In the genomic region with DNA sequence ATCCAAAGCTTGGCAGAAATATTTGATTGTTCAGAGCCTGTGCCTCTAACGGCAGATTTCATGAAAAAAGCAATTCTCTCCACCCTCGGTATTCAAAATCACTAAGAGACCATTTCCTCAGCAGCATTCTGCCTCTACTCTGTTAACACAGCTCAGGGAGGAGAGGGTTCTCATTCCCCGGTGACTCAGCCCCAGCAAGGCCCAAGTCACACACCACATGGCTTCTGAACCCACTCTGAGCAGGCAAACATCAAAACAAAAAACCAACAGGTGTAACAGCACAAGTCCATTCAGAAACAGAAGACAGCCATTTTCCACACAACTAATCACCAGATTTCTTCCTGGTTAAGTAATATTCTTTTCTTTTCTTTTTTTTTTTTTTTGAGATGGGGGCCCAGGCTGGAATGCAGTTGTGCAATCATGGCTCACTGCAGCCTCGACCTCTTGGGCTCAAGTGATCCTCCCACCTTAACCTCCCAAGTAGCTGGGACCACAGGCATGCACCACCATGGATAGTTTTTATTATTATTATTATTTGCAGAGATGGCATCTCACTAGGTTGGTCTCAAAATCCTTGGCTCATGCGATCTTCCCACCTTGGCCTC, we compare ENCODE assay signal across 10 cellular contexts. TPM values are rescaled to one million over a fixed set of nuclear protein-coding genes. Genes with fewer than 3 reads are reported as not detected.
A peak's percentile ranks its signal among the peaks of the same experiment; 100 is the strongest.
DNase-seq lines count a peak whose midpoint lies in the region; ATAC-seq and TF ChIP-seq lines count a peak whose summit lies in the region.
"Had no signal": no experiment of that assay in that cellular context is flagged by ENCODE, and none has a peak within 500 bp of the region (broad histone marks: within the 10 kb centered on the region; RNA-seq: fewer than 3 reads in every experiment).

No MANE protein-coding gene starts in this region.

- peak overlapping the region in 3 of 4 donors; percentile 0 to 59 (median 48) for H3K27ac ChIP-seq in Peyer's patch
- H3K27ac ChIP-seq: A549 had no signal

- H3K4me1 Mint-ChIP-seq in central memory CD8-positive, alpha-beta T cell = peaks cover 79% of the 10 kb centered on the region

- DNase-seq in NCI-H2171 treated with DMSO at 0.1 percent for 48 hours (lab: John Stamatoyannopoulos, UW) (peak; percentile 6), NCI-H2171 (lab: John Stamatoyannopoulos, UW) (no peak), Peyer's patch (no peak), NCI-H2029 treated with DMSO at 0.1 percent for 48 hours (lab: John Stamatoyannopoulos, UW) (no peak)
- no peak for DNase-seq in central memory CD8-positive, alpha-beta T cell (ENCODE audit: low spot score in 2 of 2)
- DNase-seq in stimulated activated CD4-positive, alpha-beta T cell treated with anti-CD3 and anti-CD28 coated beads, Interleukin-4, amount 100 ng/mL, for 1 hour = peak; percentile 28
- DNase-seq: MM.1S had no signal

- H3K27me3 Mint-ChIP-seq in central memory CD8-positive, alpha-beta T cell = no peaks in the 10 kb centered on the region

- peak overlapping the region; percentile 94 for H3K27ac Mint-ChIP-seq in central memory CD8-positive, alpha-beta T cell (ENCODE audit: low read depth)

- no peaks in the 10 kb centered on the region for H3K36me3 ChIP-seq in Peyer's patch

- H3K9me3 Mint-ChIP-seq in central memory CD8-positive, alpha-beta T cell = no peaks in the 10 kb centered on the region

- H3K4me3 ChIP-seq in Peyer's patch = no peak overlapping the region
- H3K4me3 ChIP-seq: A549 had no signal

- no peak for ATAC-seq in central memory CD8-positive, alpha-beta T cell (replicated peaks; ENCODE audit: extremely low read depth, poor library complexity, severe bottlenecking)
- ATAC-seq in GM18520 (IDR thresholded peaks at IDR 0.05; ENCODE audit: unreplicated experiment) (no peak), GM21825 (IDR thresholded peaks at IDR 0.05; ENCODE audit: unreplicated experiment) (no peak)

- no peak for TF ChIP-seq POLR2A in Peyer's patch (IDR thresholded peaks at IDR 0.05)

- H3K4me1 ChIP-seq in Peyer's patch = peaks cover 0 to 23% (median 8%) of the 10 kb centered on the region in 4 donors

- no peaks in the 10 kb centered on the region for H3K9me3 ChIP-seq in Peyer's patch
- H3K9me3 ChIP-seq: A549 had no signal

- H3K4me3 Mint-ChIP-seq in central memory CD8-positive, alpha-beta T cell = peak overlapping the region; percentile 45

- H3K36me3 Mint-ChIP-seq in central memory CD8-positive, alpha-beta T cell (ENCODE audit: insufficient read depth) = peaks cover 7% of the 10 kb centered on the region

- H3K27me3 ChIP-seq in Peyer's patch = no peaks in the 10 kb centered on the region

- no peak for TF ChIP-seq CTCF in Peyer's patch (IDR thresholded peaks at IDR 0.05)

RNA-seq across cellular contexts. Expression of a gene that starts 55.4 kb away (rescaled TPM):
- 10 to 100 TPM; 10.7 to 24.2 (median 17.6) TPM for total RNA-seq in Peyer's patch

Comparison
In these comparisons a context has a peak if more than half of its experiments do, and no peak if none do; other contexts are left out.
1. DNase-seq: peak in NCI-H2171 treated with DMSO at 0.1 percent for 48 hours (single experiment) and stimulated activated CD4-positive, alpha-beta T cell treated with anti-CD3 and anti-CD28 coated beads, Interleukin-4, amount 100 ng/mL, for 1 hour (single experiment); none in NCI-H2171 (single experiment), Peyer's patch (0 of 3), central memory CD8-positive, alpha-beta T cell (0 of 2) and NCI-H2029 treated with DMSO at 0.1 percent for 48 hours (single experiment).